9 cellular contexts compared by ENCODE assay signal in the genomic region with DNA sequence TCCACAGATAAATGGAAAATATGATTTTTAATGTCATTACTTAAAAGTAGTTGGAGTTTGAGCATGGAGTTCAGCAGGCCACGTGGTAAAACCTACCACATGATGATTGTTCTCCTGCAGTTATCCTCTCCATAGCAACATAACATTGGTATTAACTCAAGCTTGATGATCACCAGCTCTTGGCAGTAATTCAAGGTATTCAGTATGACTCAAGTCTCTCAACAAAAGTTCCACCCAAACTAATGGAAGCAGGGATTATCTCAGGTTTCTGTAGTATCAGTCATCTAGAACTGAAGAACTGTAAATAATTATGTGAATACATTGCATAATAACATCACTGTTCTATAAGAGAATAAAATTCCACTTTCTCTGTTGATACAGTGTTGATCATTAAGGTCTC. TPM values are rescaled to one million over a fixed set of nuclear protein-coding genes. Genes with fewer than 3 reads are reported as not detected.
A peak's percentile ranks its signal among the peaks of the same experiment; 100 is the strongest.
DNase-seq lines count a peak whose midpoint lies in the region; ATAC-seq and FAIRE-seq lines count a peak whose summit lies in the region.
"Had no signal": no experiment of that assay in that cellular context is flagged by ENCODE, and none has a peak within 500 bp of the region (broad histone marks: within the 10 kb centered on the region; RNA-seq: fewer than 3 reads in every experiment).

No MANE protein-coding gene starts in this region.

- DNase-seq in AG08396 (ENCODE audit: low spot score) = peak; percentile 46
- DNase-seq in HTR-8/SVneo (ENCODE audit: insufficient read length, low spot score) = peak; percentile 59
- peak; percentile 83 for DNase-seq in brain pericyte (ENCODE audit: low read depth, low spot score)
- peak; percentile 31 to 60 for DNase-seq in lung microvascular endothelial cell (ENCODE audit: low read depth in 2 of 2)
- DNase-seq in stimulated activated naive CD8-positive, alpha-beta T cell treated with anti-CD3 and anti-CD28 coated beads, Interleukin-15, amount 100 ng/mL, for 72 hours = no peak
- DNase-seq in cortex of kidney (lab: John Stamatoyannopoulos, UW) = no peak
- DNase-seq in NCI-H748 (lab: John Stamatoyannopoulos, UW; ENCODE audit: unreplicated experiment) = no peak

- no peak for ATAC-seq in GM21515 (IDR thresholded peaks at IDR 0.05; ENCODE audit: unreplicated experiment)
- ATAC-seq in stimulated activated naive CD8-positive, alpha-beta T cell treated with anti-CD3 and anti-CD28 coated beads, Interleukin-15, amount 100 ng/mL, for 72 hours = no peak
- ATAC-seq: GM23338 had no signal

- no peaks in the 10 kb centered on the region for H3K4me1 Mint-ChIP-seq in stimulated activated naive CD8-positive, alpha-beta T cell treated with anti-CD3 and anti-CD28 coated beads, Interleukin-15, amount 100 ng/mL, for 72 hours
- H3K4me1 Mint-ChIP-seq: GM23338 had no signal

- no peak overlapping the region for H3K4me3 Mint-ChIP-seq in stimulated activated naive CD8-positive, alpha-beta T cell treated with anti-CD3 and anti-CD28 coated beads, Interleukin-15, amount 100 ng/mL, for 72 hours
- H3K4me3 Mint-ChIP-seq: GM23338 had no signal

- H3K9me3 Mint-ChIP-seq in stimulated activated naive CD8-positive, alpha-beta T cell treated with anti-CD3 and anti-CD28 coated beads, Interleukin-15, amount 100 ng/mL, for 72 hours = no peaks in the 10 kb centered on the region
- H3K9me3 Mint-ChIP-seq: GM23338 had no signal

- FAIRE-seq in HTR-8/SVneo (lab: Jason Lieb, UNC) = no peak

- no peaks in the 10 kb centered on the region for H3K27me3 Mint-ChIP-seq in stimulated activated naive CD8-positive, alpha-beta T cell treated with anti-CD3 and anti-CD28 coated beads, Interleukin-15, amount 100 ng/mL, for 72 hours

- no peak overlapping the region for H3K27ac Mint-ChIP-seq in stimulated activated naive CD8-positive, alpha-beta T cell treated with anti-CD3 and anti-CD28 coated beads, Interleukin-15, amount 100 ng/mL, for 72 hours
- H3K27ac Mint-ChIP-seq: GM23338 had no signal

RNA-seq across cellular contexts. Expression of a gene that starts 22.9 kb away (rescaled TPM):
- not detected in 2 replicates for total RNA-seq in lung microvascular endothelial cell
- total RNA-seq: GM23338 had no signal

Comparison
In these comparisons a context has a peak if more than half of its experiments do, and no peak if none do; other contexts are left out.
1. DNase-seq: peak in AG08396 (single experiment), HTR-8/SVneo (single experiment), brain pericyte (single experiment) and lung microvascular endothelial cell (2 of 2); none in stimulated activated naive CD8-positive, alpha-beta T cell treated with anti-CD3 and anti-CD28 coated beads, Interleukin-15, amount 100 ng/mL, for 72 hours (0 of 2), cortex of kidney (single experiment) and NCI-H748 (single experiment).